In genomic region chr1:24909388-24909898, GRCh38 we compare ENCODE assay signal across 1 cellular context.
TF ChIP-seq lines count a peak whose summit lies in the region.

No MANE protein-coding gene starts in this region.

TF ChIP-seq in K562, 482 proteins besides CTCF, POLR2A, EP300 and RAD21 (continued from another document and continues in another):
- TF ChIP-seq, protein P1, sequence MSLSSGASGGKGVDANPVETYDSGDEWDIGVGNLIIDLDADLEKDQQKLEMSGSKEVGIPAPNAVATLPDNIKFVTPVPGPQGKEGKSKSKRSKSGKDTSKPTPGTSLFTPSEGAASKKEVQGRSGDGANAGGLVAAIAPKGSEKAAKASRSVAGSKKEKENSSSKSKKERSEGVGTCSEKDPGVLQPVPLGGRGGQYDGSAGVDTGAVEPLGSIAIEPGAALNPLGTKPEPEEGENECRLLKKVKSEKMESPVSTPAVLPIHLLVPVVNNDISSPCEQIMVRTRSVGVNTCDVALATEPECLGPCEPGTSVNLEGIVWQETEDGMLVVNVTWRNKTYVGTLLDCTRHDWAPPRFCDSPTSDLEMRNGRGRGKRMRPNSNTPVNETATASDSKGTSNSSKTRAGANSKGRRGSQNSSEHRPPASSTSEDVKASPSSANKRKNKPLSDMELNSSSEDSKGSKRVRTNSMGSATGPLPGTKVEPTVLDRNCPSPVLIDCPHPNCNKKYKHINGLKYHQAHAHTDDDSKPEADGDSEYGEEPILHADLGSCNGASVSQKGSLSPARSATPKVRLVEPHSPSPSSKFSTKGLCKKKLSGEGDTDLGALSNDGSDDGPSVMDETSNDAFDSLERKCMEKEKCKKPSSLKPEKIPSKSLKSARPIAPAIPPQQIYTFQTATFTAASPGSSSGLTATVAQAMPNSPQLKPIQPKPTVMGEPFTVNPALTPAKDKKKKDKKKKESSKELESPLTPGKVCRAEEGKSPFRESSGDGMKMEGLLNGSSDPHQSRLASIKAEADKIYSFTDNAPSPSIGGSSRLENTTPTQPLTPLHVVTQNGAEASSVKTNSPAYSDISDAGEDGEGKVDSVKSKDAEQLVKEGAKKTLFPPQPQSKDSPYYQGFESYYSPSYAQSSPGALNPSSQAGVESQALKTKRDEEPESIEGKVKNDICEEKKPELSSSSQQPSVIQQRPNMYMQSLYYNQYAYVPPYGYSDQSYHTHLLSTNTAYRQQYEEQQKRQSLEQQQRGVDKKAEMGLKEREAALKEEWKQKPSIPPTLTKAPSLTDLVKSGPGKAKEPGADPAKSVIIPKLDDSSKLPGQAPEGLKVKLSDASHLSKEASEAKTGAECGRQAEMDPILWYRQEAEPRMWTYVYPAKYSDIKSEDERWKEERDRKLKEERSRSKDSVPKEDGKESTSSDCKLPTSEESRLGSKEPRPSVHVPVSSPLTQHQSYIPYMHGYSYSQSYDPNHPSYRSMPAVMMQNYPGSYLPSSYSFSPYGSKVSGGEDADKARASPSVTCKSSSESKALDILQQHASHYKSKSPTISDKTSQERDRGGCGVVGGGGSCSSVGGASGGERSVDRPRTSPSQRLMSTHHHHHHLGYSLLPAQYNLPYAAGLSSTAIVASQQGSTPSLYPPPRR (CRISPR knock-in tag; IDR thresholded peaks at IDR 0.05; ENCODE audit: borderline replicate concordance): peak; percentile 56; the same call in 1 of the 2 replicates
- TF ChIP-seq TCF15 (CRISPR knock-in tag; IDR thresholded peaks at IDR 0.05) (no peak), KDM1A (IDR thresholded peaks at IDR 0.05) (peak; percentile 68 to 81), HDAC2 (IDR thresholded peaks at IDR 0.05) (peak; percentile 90), RFX5 (IDR thresholded peaks at IDR 0.05; ENCODE audit: low read depth, low read length) (no peak), PRDM10 (IDR thresholded peaks at IDR 0.05; ENCODE audit: partially characterized antibody) (peak; percentile 52), TRIM24 (IDR thresholded peaks at IDR 0.05) (peak in 1 of 2 experiments; percentile 31; a peak in 1 of 4 replicates), L3MBTL2 (IDR thresholded peaks at IDR 0.05) (peak; percentile 23; the same call in 1 of the 2 replicates), ADNP (tag; IDR thresholded peaks at IDR 0.05) (peak; percentile 89), CTBP1 (IDR thresholded peaks at IDR 0.05; ENCODE audit: borderline replicate concordance) (peak; percentile 50; the same call in 1 of the 2 replicates), DEAF1 (CRISPR knock-in tag; IDR thresholded peaks at IDR 0.05) (no peak), UBTF (IDR thresholded peaks at IDR 0.05; ENCODE audit: borderline replicate concordance in 1 of 2, low read depth in 2 of 2, low read length in 2 of 2) (peak in 1 of 2 experiments; percentile 72; a peak in 1 of 4 replicates), TEAD4 (IDR thresholded peaks at IDR 0.05; ENCODE audit: low read length) (0 out of 2 replicates have a peak, but pooled peaks have one; percentile 13), TEAD4 (CRISPR knock-in tag; IDR thresholded peaks at IDR 0.05; ENCODE audit: borderline replicate concordance) (no peak), ERF (CRISPR knock-in tag; IDR thresholded peaks at IDR 0.05) (no peak), BCOR (IDR thresholded peaks at IDR 0.05) (peak; percentile 99), SMARCA5 (IDR thresholded peaks at IDR 0.05) (peak; percentile 94), GTF2A2 (tag; IDR thresholded peaks at IDR 0.05) (no peak), RHOXF2B (CRISPR knock-in tag; conservative IDR thresholded peaks at IDR 0.05) (no peak), YY1 (IDR thresholded peaks at IDR 0.05; ENCODE audit: borderline replicate concordance in 1 of 3, control insufficient read depth in 1 of 3, extremely low read depth in 1 of 3, insufficient read depth in 3 of 3, insufficient read length in 1 of 3, insufficient replicate concordance in 2 of 3, low read depth in 1 of 3, low read length in 2 of 3) (peak in 1 of 3 experiments; percentile 53), BRCA1 (IDR thresholded peaks at IDR 0.05) (no peak), BRCA1 (CRISPR knock-in tag; IDR thresholded peaks at IDR 0.05) (no peak), TSHZ1 (CRISPR knock-in tag; IDR thresholded peaks at IDR 0.05) (no peak), CBX3 (IDR thresholded peaks at IDR 0.05; ENCODE audit: borderline replicate concordance in 1 of 2, low read length in 2 of 2) (peak in 1 of 2 experiments; percentile 88; a peak in 2 of 3 replicates), MTA3 (IDR thresholded peaks at IDR 0.05; ENCODE audit: borderline replicate concordance) (peak; percentile 30; the same call in 1 of the 2 replicates), MAZ (CRISPR knock-in tag; conservative IDR thresholded peaks at IDR 0.05 in 1 of 2, IDR thresholded peaks at IDR 0.05 in 1 of 2) (peak in 1 of 2 experiments; percentile 36; a peak in 1 of 4 replicates)
- TF ChIP-seq, protein P2, sequence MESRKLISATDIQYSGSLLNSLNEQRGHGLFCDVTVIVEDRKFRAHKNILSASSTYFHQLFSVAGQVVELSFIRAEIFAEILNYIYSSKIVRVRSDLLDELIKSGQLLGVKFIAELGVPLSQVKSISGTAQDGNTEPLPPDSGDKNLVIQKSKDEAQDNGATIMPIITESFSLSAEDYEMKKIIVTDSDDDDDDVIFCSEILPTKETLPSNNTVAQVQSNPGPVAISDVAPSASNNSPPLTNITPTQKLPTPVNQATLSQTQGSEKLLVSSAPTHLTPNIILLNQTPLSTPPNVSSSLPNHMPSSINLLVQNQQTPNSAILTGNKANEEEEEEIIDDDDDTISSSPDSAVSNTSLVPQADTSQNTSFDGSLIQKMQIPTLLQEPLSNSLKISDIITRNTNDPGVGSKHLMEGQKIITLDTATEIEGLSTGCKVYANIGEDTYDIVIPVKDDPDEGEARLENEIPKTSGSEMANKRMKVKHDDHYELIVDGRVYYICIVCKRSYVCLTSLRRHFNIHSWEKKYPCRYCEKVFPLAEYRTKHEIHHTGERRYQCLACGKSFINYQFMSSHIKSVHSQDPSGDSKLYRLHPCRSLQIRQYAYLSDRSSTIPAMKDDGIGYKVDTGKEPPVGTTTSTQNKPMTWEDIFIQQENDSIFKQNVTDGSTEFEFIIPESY (CRISPR knock-in tag; IDR thresholded peaks at IDR 0.05): peak; percentile 76; the same call in 1 of the 2 replicates
- TF ChIP-seq, protein P3, sequence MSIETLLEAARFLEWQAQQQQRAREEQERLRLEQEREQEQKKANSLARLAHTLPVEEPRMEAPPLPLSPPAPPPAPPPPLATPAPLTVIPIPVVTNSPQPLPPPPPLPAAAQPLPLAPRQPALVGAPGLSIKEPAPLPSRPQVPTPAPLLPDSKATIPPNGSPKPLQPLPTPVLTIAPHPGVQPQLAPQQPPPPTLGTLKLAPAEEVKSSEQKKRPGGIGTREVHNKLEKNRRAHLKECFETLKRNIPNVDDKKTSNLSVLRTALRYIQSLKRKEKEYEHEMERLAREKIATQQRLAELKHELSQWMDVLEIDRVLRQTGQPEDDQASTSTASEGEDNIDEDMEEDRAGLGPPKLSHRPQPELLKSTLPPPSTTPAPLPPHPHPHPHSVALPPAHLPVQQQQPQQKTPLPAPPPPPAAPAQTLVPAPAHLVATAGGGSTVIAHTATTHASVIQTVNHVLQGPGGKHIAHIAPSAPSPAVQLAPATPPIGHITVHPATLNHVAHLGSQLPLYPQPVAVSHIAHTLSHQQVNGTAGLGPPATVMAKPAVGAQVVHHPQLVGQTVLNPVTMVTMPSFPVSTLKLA (conservative IDR thresholded peaks at IDR 0.05): 0 out of 4 replicates have a peak, but pooled peaks of 1 of the 2 experiments have one; percentile 16
- TF ChIP-seq, protein P4, sequence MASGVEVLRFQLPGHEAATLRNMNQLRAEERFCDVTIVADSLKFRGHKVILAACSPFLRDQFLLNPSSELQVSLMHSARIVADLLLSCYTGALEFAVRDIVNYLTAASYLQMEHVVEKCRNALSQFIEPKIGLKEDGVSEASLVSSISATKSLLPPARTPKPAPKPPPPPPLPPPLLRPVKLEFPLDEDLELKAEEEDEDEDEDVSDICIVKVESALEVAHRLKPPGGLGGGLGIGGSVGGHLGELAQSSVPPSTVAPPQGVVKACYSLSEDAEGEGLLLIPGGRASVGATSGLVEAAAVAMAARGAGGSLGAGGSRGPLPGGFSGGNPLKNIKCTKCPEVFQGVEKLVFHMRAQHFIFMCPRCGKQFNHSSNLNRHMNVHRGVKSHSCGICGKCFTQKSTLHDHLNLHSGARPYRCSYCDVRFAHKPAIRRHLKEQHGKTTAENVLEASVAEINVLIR (CRISPR knock-in tag; IDR thresholded peaks at IDR 0.05): no peak
- TF ChIP-seq, protein P5, sequence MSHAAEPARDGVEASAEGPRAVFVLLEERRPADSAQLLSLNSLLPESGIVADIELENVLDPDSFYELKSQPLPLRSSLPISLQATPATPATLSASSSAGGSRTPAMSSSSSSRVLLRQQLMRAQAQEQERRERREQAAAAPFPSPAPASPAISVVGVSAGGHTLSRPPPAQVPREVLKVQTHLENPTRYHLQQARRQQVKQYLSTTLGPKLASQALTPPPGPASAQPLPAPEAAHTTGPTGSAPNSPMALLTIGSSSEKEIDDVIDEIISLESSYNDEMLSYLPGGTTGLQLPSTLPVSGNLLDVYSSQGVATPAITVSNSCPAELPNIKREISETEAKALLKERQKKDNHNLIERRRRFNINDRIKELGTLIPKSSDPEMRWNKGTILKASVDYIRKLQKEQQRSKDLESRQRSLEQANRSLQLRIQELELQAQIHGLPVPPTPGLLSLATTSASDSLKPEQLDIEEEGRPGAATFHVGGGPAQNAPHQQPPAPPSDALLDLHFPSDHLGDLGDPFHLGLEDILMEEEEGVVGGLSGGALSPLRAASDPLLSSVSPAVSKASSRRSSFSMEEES (CRISPR knock-in tag; IDR thresholded peaks at IDR 0.05): peak; percentile 22; the same call in 1 of the 2 replicates
